In the genomic region with DNA sequence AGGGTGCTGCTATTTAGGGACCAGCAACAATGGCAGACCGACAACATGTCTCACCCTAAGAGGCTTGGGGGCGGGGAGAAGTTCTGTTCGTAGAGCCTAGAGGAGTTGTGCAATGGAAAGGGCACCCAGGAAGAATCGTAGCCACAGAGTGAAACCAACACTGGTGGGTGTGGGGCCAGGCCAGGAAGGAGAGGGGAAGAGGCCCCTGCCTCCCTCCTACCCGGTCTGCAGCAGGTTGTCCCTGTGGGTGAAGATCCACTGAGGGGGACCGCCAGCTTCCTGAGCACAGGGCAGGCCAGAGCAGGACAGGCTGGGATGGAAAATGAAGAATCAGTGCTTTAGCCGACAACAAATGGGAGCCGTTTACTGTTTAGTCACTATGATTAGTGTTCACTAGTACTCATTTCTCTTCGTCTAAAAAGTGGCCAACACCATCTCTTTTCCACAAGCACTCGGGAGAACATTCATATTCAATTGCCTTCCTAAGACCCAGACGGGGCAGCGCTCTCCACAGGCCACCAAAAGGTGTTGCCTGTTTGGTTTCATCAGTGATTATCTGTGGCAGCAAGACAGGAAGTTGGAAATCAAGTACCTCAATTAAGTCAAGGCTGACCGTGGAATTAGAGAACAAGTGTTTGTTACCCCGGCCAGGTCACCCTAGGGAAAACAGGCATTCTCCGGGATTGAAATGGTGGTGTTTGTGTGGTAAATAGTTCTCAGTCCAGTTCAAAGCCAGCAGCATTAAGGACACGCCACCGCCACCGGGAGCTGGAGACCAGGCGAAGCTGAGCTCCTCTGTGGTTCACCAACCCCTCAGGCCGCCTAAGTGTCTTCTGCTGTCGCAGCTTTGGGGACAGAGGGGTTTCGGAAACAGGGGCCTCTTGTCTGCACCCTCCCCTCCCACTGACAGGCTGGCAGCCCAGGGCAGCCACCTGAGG, we compare ENCODE assay signal across 8 cellular contexts. TPM values are rescaled to one million over a fixed set of nuclear protein-coding genes. Genes with fewer than 3 reads are reported as not detected.
DNase-seq lines count a peak whose midpoint lies in the region; ATAC-seq and TF ChIP-seq lines count a peak whose summit lies in the region.

No MANE protein-coding gene starts in this region.

- TF ChIP-seq CTCF in left ventricle myocardium inferior (IDR thresholded peaks at IDR 0.05; ENCODE audit: borderline replicate concordance) = no peak
- no peak for TF ChIP-seq CTCF in sigmoid colon (IDR thresholded peaks at IDR 0.05)

- H3K27me3 ChIP-seq in NT2/D1 (ENCODE audit: insufficient read depth, insufficient read length) = peaks cover 7% of the 10 kb centered on the region
- H3K27me3 ChIP-seq in left ventricle myocardium inferior (ENCODE audit: low read depth) = no peaks in the 10 kb centered on the region
- no peaks in the 10 kb centered on the region for H3K27me3 ChIP-seq in sigmoid colon

- H3K4me1 ChIP-seq in NT2/D1 (ENCODE audit: insufficient read depth, insufficient read length) = peaks cover 3% of the 10 kb centered on the region
- H3K4me1 ChIP-seq in left ventricle myocardium inferior = peaks cover 50% of the 10 kb centered on the region
- H3K4me1 ChIP-seq in sigmoid colon = peaks cover 0 to 41% (median 27%) of the 10 kb centered on the region in 4 donors

- no peak for TF ChIP-seq POLR2A in sigmoid colon (IDR thresholded peaks at IDR 0.05)

- peak overlapping the region; percentile 65 for H3K4me3 ChIP-seq in NT2/D1 (ENCODE audit: insufficient read length, low read depth)
- H3K4me3 ChIP-seq in left ventricle myocardium inferior = peak overlapping the region; percentile 99
- peak overlapping the region; percentile 77 to 99 (median 88) for H3K4me3 ChIP-seq in sigmoid colon

- intact Hi-C loops in left ventricle myocardium inferior (cut with micrococcal nuclease) = no loop called here
- intact Hi-C loops in sigmoid colon (cut with DNase I) = loop anchor here (5.0 kb wide), 1 partner anchor 102 kb away; a partner anchor contains a TSS

- no peak for DNase-seq in NT2/D1 (ENCODE audit: low read depth, low spot score)
- peak; percentile 27 for DNase-seq in activated effector memory CD4-positive, alpha-beta T cell treated with Interleukin-2 at 50 U/mL for 16 hours
- no peak for DNase-seq in left ventricle myocardium inferior
- no peak for DNase-seq in sigmoid colon
- DNase-seq in GM19238 (ENCODE audit: insufficient read length, low spot score) = no peak
- no peak for DNase-seq in DMS79 (lab: John Stamatoyannopoulos, UW)
- DNase-seq in NCI-H524 treated with DMSO at 0.1 percent for 48 hours (lab: John Stamatoyannopoulos, UW) = no peak

- H3K27ac ChIP-seq in left ventricle myocardium inferior (replicated peaks) = peak overlapping the region; percentile 97
- H3K27ac ChIP-seq in sigmoid colon = peak overlapping the region; percentile 87 to 95 (median 94)

- 52 to 61% methylated on average over 22 of the region's 22 CpGs for whole genome bisulfite sequencing in sigmoid colon, 2 donors

- no peaks in the 10 kb centered on the region for H3K36me3 ChIP-seq in NT2/D1 (ENCODE audit: insufficient read depth, insufficient read length, low read length)
- no peaks in the 10 kb centered on the region for H3K36me3 ChIP-seq in left ventricle myocardium inferior
- no peaks in the 10 kb centered on the region for H3K36me3 ChIP-seq in sigmoid colon

- no peaks in the 10 kb centered on the region for H3K9me3 ChIP-seq in NT2/D1 (ENCODE audit: insufficient read depth, low read length)
- no peaks in the 10 kb centered on the region for H3K9me3 ChIP-seq in left ventricle myocardium inferior (replicated peaks)
- H3K9me3 ChIP-seq in sigmoid colon = no peaks in the 10 kb centered on the region

- no peak for TF ChIP-seq EP300 in sigmoid colon (IDR thresholded peaks at IDR 0.05)

- peak; percentile 14 for ATAC-seq in GM19438 (IDR thresholded peaks at IDR 0.05; ENCODE audit: low read depth, unreplicated experiment)

- H3K9ac ChIP-seq in NT2/D1 (ENCODE audit: insufficient read length, low read depth) = peak overlapping the region; percentile 85

RNA-seq across cellular contexts. Expression of a gene that starts 1.0 kb away (rescaled TPM):
- total RNA-seq in left ventricle myocardium inferior (106 TPM), sigmoid colon (10 to 100 TPM in 2 of 4 donors, 1 to 10 TPM in 2; 9.6 to 22.9 (median 15.9) TPM)
- 1 to 10 TPM in 2 of 3 donors, under 1 TPM in 1; 0.69 to 8.5 (median 3.0) TPM for polyA plus RNA-seq in sigmoid colon
